Comparison of ENCODE assay signal across 8 cellular contexts in genomic region chr11:17105404-17106040, GRCh38. TPM values are rescaled to one million over a fixed set of nuclear protein-coding genes. Genes with fewer than 3 reads are reported as not detected.
DNase-seq lines count a peak whose midpoint lies in the region; ATAC-seq and TF ChIP-seq lines count a peak whose summit lies in the region.
"Not testable (repeated sequence)": the region's sequence is repeated elsewhere in the genome, so short reads cannot be mapped to it uniquely, and the experiment has no call there.

No MANE protein-coding gene starts in this region.

- H3K36me3 Mint-ChIP-seq in activated CD4-positive, alpha-beta T cell treated with anti-CD3 and anti-CD28 coated beads for 36 hours (ENCODE audit: low read depth), result peaks cover 16% of the 10 kb centered on the region
- H3K36me3 Mint-ChIP-seq in stimulated activated naive CD8-positive, alpha-beta T cell treated with anti-CD3 and anti-CD28 coated beads, Interleukin-15, Interleukin-2, amounts not matched to agents 100 ng/mL and 50 ng/mL, for 24 hours (ENCODE audit: low read depth), result peaks cover 41% of the 10 kb centered on the region

- not testable (repeated sequence) for H3K4me3 ChIP-seq in BJ (ENCODE audit: low read depth, low read length); choroid plexus epithelial cell (ENCODE audit: low read depth, low read length); fibroblast of villous mesenchyme (ENCODE audit: low read depth, low read length)

- CTCF ChIA-PET in BJ (lab: Yijun Ruan, JAX), result interaction anchor here (0.9 to 1.4 kb wide), 2 partner anchors 23 to 27 kb away, joined by 3 read pairs; no protein-coding TSS in a partner anchor
- CTCF ChIA-PET in activated CD4-positive, alpha-beta T cell treated with anti-CD3 and anti-CD28 coated beads for 36 hours (lab: Charles Lee), result interaction anchor here (0.6 kb wide), 1 partner anchor 249 kb away, joined by 3 read pairs; no protein-coding TSS in a partner anchor

- H3K4me1 Mint-ChIP-seq in activated CD4-positive, alpha-beta T cell treated with anti-CD3 and anti-CD28 coated beads for 36 hours; stimulated activated naive CD8-positive, alpha-beta T cell treated with anti-CD3 and anti-CD28 coated beads, Interleukin-15, Interleukin-2, amounts not matched to agents 100 ng/mL and 50 ng/mL, for 24 hours (ENCODE audit: low read depth): not testable (repeated sequence)

- not testable (repeated sequence) for H3K36me3 ChIP-seq in BJ (ENCODE audit: control insufficient read depth, insufficient read depth, low read length)

- DNase-seq in BJ (ENCODE audit: low read depth) (peak; percentile 31), GM04504 (ENCODE audit: low read depth) (peak; percentile 9), choroid plexus epithelial cell (ENCODE audit: low read depth) (peak; percentile 23), fibroblast of villous mesenchyme (ENCODE audit: low read depth) (peak; percentile 13), left kidney (ENCODE audit: low read depth, low spot score) (peak; percentile 91), putamen (ENCODE audit: low spot score) (peak; percentile 22)
- DNase-seq in activated CD4-positive, alpha-beta T cell treated with anti-CD3 and anti-CD28 coated beads for 36 hours, result not testable (repeated sequence)

- H3K9me3 Mint-ChIP-seq in activated CD4-positive, alpha-beta T cell treated with anti-CD3 and anti-CD28 coated beads for 36 hours (ENCODE audit: low read depth); stimulated activated naive CD8-positive, alpha-beta T cell treated with anti-CD3 and anti-CD28 coated beads, Interleukin-15, Interleukin-2, amounts not matched to agents 100 ng/mL and 50 ng/mL, for 24 hours: not testable (repeated sequence)

- H3K27me3 ChIP-seq in BJ (ENCODE audit: control insufficient read depth, insufficient read depth, low read length), result not testable (repeated sequence)

- not testable (repeated sequence) for H3K4me3 Mint-ChIP-seq in activated CD4-positive, alpha-beta T cell treated with anti-CD3 and anti-CD28 coated beads for 36 hours; stimulated activated naive CD8-positive, alpha-beta T cell treated with anti-CD3 and anti-CD28 coated beads, Interleukin-15, Interleukin-2, amounts not matched to agents 100 ng/mL and 50 ng/mL, for 24 hours

- H3K27ac Mint-ChIP-seq in activated CD4-positive, alpha-beta T cell treated with anti-CD3 and anti-CD28 coated beads for 36 hours, result peak overlapping the region; percentile 48
- peak overlapping the region; percentile 32 for H3K27ac Mint-ChIP-seq in stimulated activated naive CD8-positive, alpha-beta T cell treated with anti-CD3 and anti-CD28 coated beads, Interleukin-15, Interleukin-2, amounts not matched to agents 100 ng/mL and 50 ng/mL, for 24 hours

- not testable (repeated sequence) for H3K27me3 Mint-ChIP-seq in activated CD4-positive, alpha-beta T cell treated with anti-CD3 and anti-CD28 coated beads for 36 hours; stimulated activated naive CD8-positive, alpha-beta T cell treated with anti-CD3 and anti-CD28 coated beads, Interleukin-15, Interleukin-2, amounts not matched to agents 100 ng/mL and 50 ng/mL, for 24 hours

- intact Hi-C loops in activated CD4-positive, alpha-beta T cell treated with anti-CD3 and anti-CD28 coated beads for 36 hours (cut with DNase I, micrococcal nuclease), result not testable (repeated sequence)

- not testable (repeated sequence) for TF ChIP-seq CTCF in BJ (IDR thresholded peaks at IDR 0.05; ENCODE audit: insufficient read depth, low read depth, low read length); choroid plexus epithelial cell (conservative IDR thresholded peaks at IDR 0.05; ENCODE audit: low read depth, low read length); fibroblast of villous mesenchyme (IDR thresholded peaks at IDR 0.05; ENCODE audit: insufficient read depth, low read depth, low read length)

- not testable (repeated sequence) for ATAC-seq in activated CD4-positive, alpha-beta T cell treated with anti-CD3 and anti-CD28 coated beads for 36 hours

- POLR2A ChIA-PET in BJ (lab: Charles Lee); activated CD4-positive, alpha-beta T cell treated with anti-CD3 and anti-CD28 coated beads for 36 hours (lab: Charles Lee): not testable (repeated sequence)

RNA-seq across cellular contexts. Expression of gene RPS13, which starts 28.1 kb away (rescaled TPM):
- 755 and 763 TPM in 2 replicates for polyA plus RNA-seq in BJ (2011; rRNA removed)
- polyA minus RNA-seq in BJ (2011; rRNA and poly(A)+ RNA removed), result 236 and 352 TPM in 2 replicates
- total RNA-seq in activated CD4-positive, alpha-beta T cell treated with anti-CD3 and anti-CD28 coated beads for 36 hours, result 1,000 to 10,000 TPM; 1,242 to 1,685 TPM
- 669 and 735 TPM in 2 replicates for total RNA-seq in fibroblast of villous mesenchyme
